ENCODE assay signal across 10 cellular contexts in the genomic region with DNA sequence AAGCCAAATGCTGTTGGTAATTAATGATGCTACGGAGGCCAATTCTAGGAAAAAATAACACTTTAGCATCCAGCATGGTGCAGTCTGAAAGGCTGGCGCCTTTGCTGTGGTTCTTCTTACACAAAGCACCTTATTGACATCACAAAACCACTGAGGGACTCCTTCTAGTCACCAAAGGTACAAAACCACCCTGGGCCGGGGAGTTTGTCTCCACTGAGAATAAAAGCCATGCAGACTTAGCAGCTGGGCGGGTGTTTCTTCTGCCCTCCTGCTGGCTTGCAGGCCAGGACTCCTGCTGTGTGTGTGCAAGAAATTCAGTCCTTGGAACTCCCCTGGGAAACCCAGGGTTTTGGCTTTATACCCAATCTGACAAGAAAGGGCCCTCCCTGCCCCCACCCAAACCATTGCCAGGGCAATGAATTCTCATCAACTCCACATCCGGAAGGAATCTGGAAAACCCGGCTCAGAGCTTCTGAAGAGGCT.
DNase-seq lines count a peak whose midpoint lies in the region; ATAC-seq, FAIRE-seq and TF ChIP-seq lines count a peak whose summit lies in the region.
"Had no signal": no experiment of that assay in that cellular context is flagged by ENCODE, and none has a peak within 500 bp of the region (broad histone marks: within the 10 kb centered on the region; RNA-seq: fewer than 3 reads in every experiment).

No MANE protein-coding gene starts in this region.

- H3K27me3 Mint-ChIP-seq in Caco-2 (ENCODE audit: insufficient read depth, unreplicated experiment): no peaks in the 10 kb centered on the region

- no peak for TF ChIP-seq POLR2A in GM12878 (IDR thresholded peaks at IDR 0.05; ENCODE audit: low read depth, low read length)

- peak; percentile 62 for ATAC-seq in Right ventricle myocardium inferior
- peak; percentile 35 for ATAC-seq in GM12878
- ATAC-seq in lower lobe of right lung: peak in 1 of 2 donors; percentile 10
- ATAC-seq in GM18502 (IDR thresholded peaks at IDR 0.05; ENCODE audit: poor library complexity, unreplicated experiment): no peak

- no peaks in the 10 kb centered on the region for H3K79me2 ChIP-seq in GM12878 (ENCODE audit: control insufficient read depth, insufficient read depth, low read length)

- intact Hi-C loops in Right ventricle myocardium inferior (cut with DNase I) (no loop called here), cardiac septum (cut with DNase I) (no loop called here), GM12878 (cut with micrococcal nuclease; ENCODE audit: unreplicated experiment) (no loop called here), lower lobe of right lung (cut with DNase I) (no loop called here), Caco-2 (cut with micrococcal nuclease; ENCODE audit: unreplicated experiment) (no loop called here)

- WGBS in GM12878 (ENCODE audit: insufficient coverage, insufficient replicate concordance, low lambda C conversion rate, missing lambda C conversion rate): 36% methylated on average over 6 of the region's 6 CpGs

- POLR2A ChIA-PET in GM12878 (lab: Charles Lee) (interaction anchor here (1.1 kb wide), 1 partner anchor 10 kb away, joined by 3 read pairs; no protein-coding TSS in a partner anchor), Caco-2 (lab: Charles Lee) (no interaction called here)

- H4K20me1 ChIP-seq in GM12878 (ENCODE audit: control insufficient read depth, insufficient read depth): no peaks in the 10 kb centered on the region

- H3K4me3 Mint-ChIP-seq in Caco-2 (ENCODE audit: unreplicated experiment): no peak overlapping the region
- H3K4me3 Mint-ChIP-seq: T-helper 1 cell treated with Interleukin-12 subunit alpha and Interleukin-12 subunit beta and Interleukin-4 antibody, amounts not matched to agents 30 μg/mL and 1 μg/mL, for 36 hours had no signal

- no peaks in the 10 kb centered on the region for H3K9me3 Mint-ChIP-seq in Caco-2 (ENCODE audit: unreplicated experiment)
- H3K9me3 Mint-ChIP-seq: T-helper 1 cell treated with Interleukin-12 subunit alpha and Interleukin-12 subunit beta and Interleukin-4 antibody, amounts not matched to agents 30 μg/mL and 1 μg/mL, for 36 hours had no signal

- H3K4me1 Mint-ChIP-seq in Caco-2 (ENCODE audit: low read depth, unreplicated experiment): peaks cover 3% of the 10 kb centered on the region

- H3K36me3 Mint-ChIP-seq in Caco-2 (ENCODE audit: insufficient read depth, unreplicated experiment): no peaks in the 10 kb centered on the region

- H3K4me3 ChIP-seq in GM12878: no peak overlapping the region
- H3K4me3 ChIP-seq in lower lobe of right lung: no peak overlapping the region
- H3K4me3 ChIP-seq in Caco-2 (ENCODE audit: low read depth, low read length): no peak overlapping the region

- no peak for TF ChIP-seq CTCF in GM12878 (IDR thresholded peaks at IDR 0.05 in 2 of 3, conservative IDR thresholded peaks at IDR 0.05 in 1 of 3; ENCODE audit: control insufficient read depth in 2 of 3, extremely low read depth in 1 of 3, insufficient read depth in 1 of 3, low read depth in 3 of 3, low read length in 3 of 3)
- TF ChIP-seq CTCF in lower lobe of right lung (IDR thresholded peaks at IDR 0.05): no peak
- TF ChIP-seq CTCF in Caco-2 (IDR thresholded peaks at IDR 0.05; ENCODE audit: insufficient read depth in 1 of 2, low read depth in 1 of 2, low read length in 1 of 2, severe bottlenecking in 1 of 2, unreplicated experiment in 1 of 2): no peak

- CTCF ChIA-PET in GM12878 (lab: Yijun Ruan, JAX) (interaction anchor here (1.0 to 1.4 kb wide), 2 partner anchors 8 to 141 kb away, joined by 3 to 4 read pairs; partner anchors contain the start of gene CDK17), Caco-2 (lab: Charles Lee) (no interaction called here)

- no TSS peak for BruUV-seq in GM12878 (replicated peaks; lab: Mats Ljungman, UMichigan)
- BruUV-seq in Caco-2 (replicated peaks; lab: Mats Ljungman, UMichigan): no TSS peak

- DNase-seq in Right ventricle myocardium inferior (ENCODE audit: missing footprints) (peak; percentile 78), cardiac septum (ENCODE audit: low spot score) (no peak), GM12878 (ENCODE audit: low read depth, low spot score) (no peak), lower lobe of right lung (no peak), KG1 (lab: John Stamatoyannopoulos, UW) (no peak), Caco-2 (no peak), NCI-H2081 treated with DMSO at 0.1 percent for 48 hours (lab: John Stamatoyannopoulos, UW) (no peak)
- DNase-seq: stimulated activated CD4-positive, alpha-beta T cell treated with anti-CD3 and anti-CD28 coated beads, Interleukin-2, amount 100 ng/mL, for 24 hours had no signal

- no peaks in the 10 kb centered on the region for H3K9me3 ChIP-seq in GM12878 (replicated peaks; ENCODE audit: control insufficient read depth, insufficient read depth, low read length)
- H3K9me3 ChIP-seq in lower lobe of right lung: no peaks in the 10 kb centered on the region
- H3K9me3 ChIP-seq in Caco-2: no peaks in the 10 kb centered on the region

- no peak for TF ChIP-seq EP300 in GM12878 (IDR thresholded peaks at IDR 0.05; ENCODE audit: borderline replicate concordance in 1 of 2, control insufficient read depth in 1 of 2, low read depth in 2 of 2, low read length in 2 of 2)

- no peak overlapping the region for H3K9ac ChIP-seq in GM12878 (ENCODE audit: control insufficient read depth, insufficient read depth, low read length)

- H3K27ac ChIP-seq in GM12878 (ENCODE audit: control insufficient read depth, insufficient read depth): no peak overlapping the region
- H3K27ac ChIP-seq in lower lobe of right lung: peak overlapping the region; percentile 25

- SMC1A ChIA-PET in GM12878 (lab: Charles Lee; ENCODE audit: uncharacterized antibody, unreplicated experiment): interaction anchor here (0.7 to 2.2 kb wide), 3 partner anchors 10 to 35 kb away, joined by 3 to 10 read pairs (median 3); no protein-coding TSS in a partner anchor

- FAIRE-seq in GM12878 (lab: Jason Lieb, UNC): no peak

- RAD21 ChIA-PET in GM12878 (lab: Charles Lee; ENCODE audit: unreplicated experiment): no interaction called here

- H3K36me3 ChIP-seq in GM12878 (ENCODE audit: control insufficient read depth in 2 of 2, insufficient read depth in 2 of 2, low read length in 1 of 2) (peaks cover 2 to 9% of the 10 kb centered on the region in 2 experiments; a peak in 3 of 4 replicates), lower lobe of right lung (peaks cover 35% of the 10 kb centered on the region), Caco-2 (ENCODE audit: control insufficient read depth, insufficient read depth, low read length) (no peaks in the 10 kb centered on the region)

- in situ Hi-C loops in GM12878 (cut with MboI): no loop called here

- no peak overlapping the region for H3K4me2 ChIP-seq in GM12878 (ENCODE audit: control insufficient read depth, insufficient read depth)

- TF ChIP-seq RAD21 in GM12878 (IDR thresholded peaks at IDR 0.05; ENCODE audit: insufficient read depth, low read depth, low read length): no peak

- H3K27ac Mint-ChIP-seq in Caco-2 (ENCODE audit: unreplicated experiment): no peak overlapping the region

- H3K27me3 ChIP-seq in GM12878 (replicated peaks in 1 of 2; ENCODE audit: control insufficient read depth in 2 of 2, insufficient read depth in 2 of 2, low read length in 1 of 2): no peaks in the 10 kb centered on the region
- H3K27me3 ChIP-seq in lower lobe of right lung (ENCODE audit: low read depth): no peaks in the 10 kb centered on the region
- no peaks in the 10 kb centered on the region for H3K27me3 ChIP-seq in Caco-2 (replicated peaks; ENCODE audit: control insufficient read depth, insufficient read depth, low read length)

- H2AFZ ChIP-seq in GM12878 (ENCODE audit: control insufficient read depth, low read depth, low read length): no peak overlapping the region

- H3K4me1 ChIP-seq in GM12878 (ENCODE audit: control insufficient read depth, insufficient read depth, low read length) (no peaks in the 10 kb centered on the region), lower lobe of right lung (peaks cover 32% of the 10 kb centered on the region), Caco-2 (0 out of 2 replicates have a peak, but pooled peaks cover 3% of the 10 kb centered on the region)

TF ChIP-seq in GM12878, 131 proteins besides CTCF, POLR2A, EP300 and RAD21:
- TF ChIP-seq ATF2 (IDR thresholded peaks at IDR 0.05; ENCODE audit: low read length) (no peak), SREBF1 (IDR thresholded peaks at IDR 0.05; ENCODE audit: low read length) (no peak), ZNF24 (IDR thresholded peaks at IDR 0.05) (no peak), ESRRA (IDR thresholded peaks at IDR 0.05; ENCODE audit: low read length) (no peak), SREBF2 (IDR thresholded peaks at IDR 0.05; ENCODE audit: low read length) (no peak), CREM (IDR thresholded peaks at IDR 0.05; ENCODE audit: low read depth) (no peak)
